In genomic region chr17:75540923-75541503, GRCh38 we compare ENCODE assay signal across 29 cellular contexts. TPM values are rescaled to one million over a fixed set of nuclear protein-coding genes. Genes with fewer than 3 reads are reported as not detected.
DNase-seq lines count a peak whose midpoint lies in the region; ATAC-seq, FAIRE-seq and TF ChIP-seq lines count a peak whose summit lies in the region.
"Had no signal": no experiment of that assay in that cellular context is flagged by ENCODE, and none has a peak within 500 bp of the region (broad histone marks: within the 10 kb centered on the region; RNA-seq: fewer than 3 reads in every experiment).

No MANE protein-coding gene starts in this region.

- H3K23me2 ChIP-seq in H9 (ENCODE audit: insufficient read length, low read depth, low read length, poor library complexity, severe bottlenecking), result no peaks in the 10 kb centered on the region

- H2BK15ac ChIP-seq in H9 (ENCODE audit: low read depth, low read length), result no peak overlapping the region

- peak; percentile 16 for ATAC-seq in mucosa of descending colon
- ATAC-seq in stimulated activated effector memory CD8-positive, alpha-beta T cell treated with anti-CD3 and anti-CD28 coated beads, Interleukin-12 subunit alpha, Interleukin-12 subunit beta, amount 100 ng/mL, for 72 hours, result no peak
- ATAC-seq in GM21825 (IDR thresholded peaks at IDR 0.05; ENCODE audit: unreplicated experiment), result no peak
- ATAC-seq: activated T-helper 17 cell treated with anti-CD3 and anti-CD28 coated beads, Interleukin-2, amount 50 U/mL, for 72 hours had no signal

- H2BK12ac ChIP-seq in H9 (ENCODE audit: insufficient read length, low read depth, low read length), result no peak overlapping the region

- peaks cover 1% of the 10 kb centered on the region for H3K36me3 ChIP-seq in bronchial epithelial cell (ENCODE audit: control insufficient read depth, insufficient read depth, low read length)
- H3K36me3 ChIP-seq in mucosa of descending colon (ENCODE audit: low read depth), result no peaks in the 10 kb centered on the region
- H3K36me3 ChIP-seq: heart left ventricle had no signal

- H3K4me3 ChIP-seq in bronchial epithelial cell (ENCODE audit: low read depth, low read length) (no peak overlapping the region), mucosa of descending colon (no peak overlapping the region)
- H3K4me3 ChIP-seq: GM23248, heart left ventricle, PC-9 had no signal

- no peak overlapping the region for H2AK5ac ChIP-seq in H9 (ENCODE audit: insufficient read length, low read length)

- H3K27me3 ChIP-seq in bronchial epithelial cell (ENCODE audit: control insufficient read depth, insufficient read depth, low read length) (no peaks in the 10 kb centered on the region), H9 (ENCODE audit: insufficient read depth, low read length) (no peaks in the 10 kb centered on the region)
- H3K27me3 ChIP-seq: heart left ventricle had no signal

- H3K23ac ChIP-seq in H9 (ENCODE audit: insufficient read length, low read depth, low read length), result no peak overlapping the region

- H3K14ac ChIP-seq in H9 (ENCODE audit: insufficient read depth, low read length), result no peak overlapping the region

- no peaks in the 10 kb centered on the region for H3K9me3 Mint-ChIP-seq in IgD-negative memory B cell
- H3K9me3 Mint-ChIP-seq in stimulated activated effector memory CD8-positive, alpha-beta T cell treated with anti-CD3 and anti-CD28 coated beads, Interleukin-12 subunit alpha, Interleukin-12 subunit beta, amount 100 ng/mL, for 72 hours, result no peaks in the 10 kb centered on the region
- H3K9me3 Mint-ChIP-seq in H9, result no peaks in the 10 kb centered on the region
- H3K9me3 Mint-ChIP-seq: activated B cell treated with CpG ODN at 0.5 μM for 24 hours; activated T-helper 17 cell treated with anti-CD3 and anti-CD28 coated beads, Interleukin-2, amount 50 U/mL, for 72 hours; stimulated activated naive CD8-positive, alpha-beta T cell treated with anti-CD3 and anti-CD28 coated beads, Interleukin-15, Interleukin-2, amounts not matched to agents 100 ng/mL and 50 ng/mL, for 24 hours; T-helper 2 cell treated with Interferon-gamma antibody and Interleukin-4, amounts not matched to agents 5 μg/mL and 100 μg/mL, for 36 hours had no signal

- H3K4me1 Mint-ChIP-seq in IgD-negative memory B cell (peaks cover 0 to 3% (median 0%) of the 10 kb centered on the region in 3 donors), H9 (peaks cover 20 to 21% of the 10 kb centered on the region in 2 experiments)
- H3K4me1 Mint-ChIP-seq in stimulated activated effector memory CD8-positive, alpha-beta T cell treated with anti-CD3 and anti-CD28 coated beads, Interleukin-12 subunit alpha, Interleukin-12 subunit beta, amount 100 ng/mL, for 72 hours, result peaks cover 27% of the 10 kb centered on the region
- H3K4me1 Mint-ChIP-seq: activated B cell treated with CpG ODN at 0.5 μM for 24 hours had no signal

- H3K36me3 Mint-ChIP-seq in IgD-negative memory B cell, result peaks cover 4% of the 10 kb centered on the region
- H3K36me3 Mint-ChIP-seq in stimulated activated effector memory CD8-positive, alpha-beta T cell treated with anti-CD3 and anti-CD28 coated beads, Interleukin-12 subunit alpha, Interleukin-12 subunit beta, amount 100 ng/mL, for 72 hours, result peaks cover under 1% of the 10 kb centered on the region
- peaks cover 0 to 20% (median 0%) of the 10 kb centered on the region in 3 experiments; a peak in 3 of 7 replicates for H3K36me3 Mint-ChIP-seq in H9 (ENCODE audit: insufficient read depth in 1 of 3, low read depth in 3 of 3)

- H3K9ac ChIP-seq in H9 (ENCODE audit: extremely low read depth, insufficient read length, low read length), result no peak overlapping the region
- H3K9ac ChIP-seq: GM23248 had no signal

- no peak overlapping the region for H4K91ac ChIP-seq in H9 (ENCODE audit: insufficient read length, low read depth, low read length)

- no peak overlapping the region for H3K56ac ChIP-seq in H9 (ENCODE audit: insufficient read length, low read depth, low read length)

- intact Hi-C loops in mucosa of descending colon (cut with DNase I, micrococcal nuclease), result no loop called here

- peak; percentile 96 for FAIRE-seq in bronchial epithelial cell (lab: Jason Lieb, UNC)

- no CpG with 5 or more reads among the region's 4 CpGs for WGBS in H9 (ENCODE audit: extremely low coverage, insufficient read length, low lambda C conversion rate)

- no peak overlapping the region for H3K27ac ChIP-seq in H9 (ENCODE audit: insufficient read length, low read depth, low read length)
- H3K27ac ChIP-seq: GM23248, heart left ventricle, PC-9 had no signal

- no peak overlapping the region for H2BK20ac ChIP-seq in H9 (ENCODE audit: low read depth, low read length, poor library complexity, severe bottlenecking)

- H3K4ac ChIP-seq in H9 (ENCODE audit: low read depth, low read length), result no peak overlapping the region

- H2BK120ac ChIP-seq in H9 (ENCODE audit: low read depth, low read length, poor library complexity, severe bottlenecking), result no peak overlapping the region

- H4K20me1 ChIP-seq in H9 (ENCODE audit: control insufficient read depth, insufficient read depth, insufficient read length), result no peaks in the 10 kb centered on the region

- no peak overlapping the region for H2BK5ac ChIP-seq in H9 (ENCODE audit: insufficient read length, low read length)

- H3K4me1 ChIP-seq in mucosa of descending colon (ENCODE audit: low read depth) (peaks cover 67% of the 10 kb centered on the region), H9 (ENCODE audit: insufficient read depth, low read length) (no peaks in the 10 kb centered on the region)
- H3K4me1 ChIP-seq: heart left ventricle had no signal

- H3K79me2 ChIP-seq in H9 (ENCODE audit: insufficient read depth, low read length), result no peaks in the 10 kb centered on the region

- H3K18ac ChIP-seq in H9 (ENCODE audit: insufficient read length, low read depth, low read length), result no peak overlapping the region

- no peak overlapping the region for H4K5ac ChIP-seq in H9 (ENCODE audit: insufficient read length, low read depth, low read length)

- no peaks in the 10 kb centered on the region for H3K9me3 ChIP-seq in mucosa of descending colon
- no peaks in the 10 kb centered on the region for H3K9me3 ChIP-seq in H9 (ENCODE audit: control insufficient read depth, low read depth, low read length)
- H3K9me3 ChIP-seq: heart left ventricle had no signal

- TF ChIP-seq CTCF in bronchial epithelial cell (IDR thresholded peaks at IDR 0.05; ENCODE audit: insufficient read depth, low read length, severe bottlenecking) (no peak), mucosa of descending colon (IDR thresholded peaks at IDR 0.05) (no peak), H9 (conservative IDR thresholded peaks at IDR 0.05) (no peak)

- H3T11ph ChIP-seq in H9 (ENCODE audit: low read length), result no peak overlapping the region

- no peak overlapping the region for H4K8ac ChIP-seq in H9 (replicated peaks; ENCODE audit: insufficient read length, low read depth, low read length)

- H3K27me3 Mint-ChIP-seq in IgD-negative memory B cell, result no peaks in the 10 kb centered on the region
- no peaks in the 10 kb centered on the region for H3K27me3 Mint-ChIP-seq in H9 (ENCODE audit: low read depth)
- H3K27me3 Mint-ChIP-seq: activated B cell treated with CpG ODN at 0.5 μM for 24 hours; activated T-helper 17 cell treated with anti-CD3 and anti-CD28 coated beads, Interleukin-2, amount 50 U/mL, for 72 hours; stimulated activated naive CD8-positive, alpha-beta T cell treated with anti-CD3 and anti-CD28 coated beads, Interleukin-15, Interleukin-2, amounts not matched to agents 100 ng/mL and 50 ng/mL, for 24 hours had no signal

- peak overlapping the region in 2 of 3 donors; percentile 53 to 57 for H3K27ac Mint-ChIP-seq in IgD-negative memory B cell
- H3K27ac Mint-ChIP-seq in stimulated activated effector memory CD8-positive, alpha-beta T cell treated with anti-CD3 and anti-CD28 coated beads, Interleukin-12 subunit alpha, Interleukin-12 subunit beta, amount 100 ng/mL, for 72 hours, result peak overlapping the region; percentile 77
- H3K27ac Mint-ChIP-seq in H9, result no peak overlapping the region; a peak in 1 of 7 replicates
- H3K27ac Mint-ChIP-seq: activated B cell treated with CpG ODN at 0.5 μM for 24 hours; activated T-helper 17 cell treated with anti-CD3 and anti-CD28 coated beads, Interleukin-2, amount 50 U/mL, for 72 hours; stimulated activated naive CD8-positive, alpha-beta T cell treated with anti-CD3 and anti-CD28 coated beads, Interleukin-15, Interleukin-2, amounts not matched to agents 100 ng/mL and 50 ng/mL, for 24 hours; T-helper 2 cell treated with Interferon-gamma antibody and Interleukin-4, amounts not matched to agents 5 μg/mL and 100 μg/mL, for 36 hours had no signal

- DNase-seq in bronchial epithelial cell (ENCODE audit: low read depth) (no peak), mucosa of descending colon (peak in 1 of 3 donors; percentile 52), H9 (no peak)
- no peak for DNase-seq in stimulated activated effector memory CD8-positive, alpha-beta T cell treated with anti-CD3 and anti-CD28 coated beads, Interleukin-12 subunit alpha, Interleukin-12 subunit beta, amount 100 ng/mL, for 72 hours (ENCODE audit: low spot score in 2 of 2)
- DNase-seq in activated CD4-positive, alpha-beta T cell treated with anti-CD3 and anti-CD28 coated beads, Interleukin-2, amount 50 U/mL, for 48 hours, result no peak
- DNase-seq: activated B cell treated with CpG ODN at 0.5 μM for 24 hours; activated CD8-positive, alpha-beta memory T cell treated with anti-CD3 and anti-CD28 coated beads, Interleukin-2, amount 50 U/mL, for 48 hours; activated naive CD4-positive, alpha-beta T cell treated with anti-CD3 and anti-CD28 coated beads, Interleukin-2, amount 50 U/mL, for 16 hours; amniotic stem cell; C1 segment of cervical spinal cord; DMS79 treated with DMSO at 0.1 percent for 48 hours; effector CD8-positive, alpha-beta T cell; erythroblast; foreskin fibroblast; GF-D8; GM23248; heart left ventricle; IMR-90; NCI-H1092 treated with DMSO at 0.1 percent for 48 hours; NCI-H187; NCI-H526; NK-92 treated with Interleukin-12 subunit alpha and Interleukin-12 subunit beta, amount 100 ng/mL, for 24 hours; PC-9; SHP77 had no signal

- no peaks in the 10 kb centered on the region for H3K79me1 ChIP-seq in H9 (ENCODE audit: insufficient read depth, low read depth, low read length, poor library complexity, severe bottlenecking)

- H3K4me2 ChIP-seq in H9 (ENCODE audit: insufficient read depth, insufficient read length, low read length), result no peak overlapping the region
- H3K4me2 ChIP-seq: PC-9 had no signal

- no peak overlapping the region for H2AFZ ChIP-seq in H9 (ENCODE audit: low read length)
- H2AFZ ChIP-seq: GM23248, PC-9 had no signal

- H3K4me3 Mint-ChIP-seq in IgD-negative memory B cell (peak overlapping the region in 1 of 4 donors; percentile 41), H9 (no peak overlapping the region)
- no peak overlapping the region for H3K4me3 Mint-ChIP-seq in stimulated activated effector memory CD8-positive, alpha-beta T cell treated with anti-CD3 and anti-CD28 coated beads, Interleukin-12 subunit alpha, Interleukin-12 subunit beta, amount 100 ng/mL, for 72 hours
- H3K4me3 Mint-ChIP-seq: activated B cell treated with CpG ODN at 0.5 μM for 24 hours; activated T-helper 17 cell treated with anti-CD3 and anti-CD28 coated beads, Interleukin-2, amount 50 U/mL, for 72 hours; stimulated activated naive CD8-positive, alpha-beta T cell treated with anti-CD3 and anti-CD28 coated beads, Interleukin-15, Interleukin-2, amounts not matched to agents 100 ng/mL and 50 ng/mL, for 24 hours; T-helper 2 cell treated with Interferon-gamma antibody and Interleukin-4, amounts not matched to agents 5 μg/mL and 100 μg/mL, for 36 hours had no signal

RNA-seq across cellular contexts. Expression of gene LLGL2, which starts 15.5 kb away (rescaled TPM):
- 21.8 TPM for polyA plus RNA-seq in IgD-negative memory B cell
- 44.5 and 63.9 TPM in 2 replicates for total RNA-seq in bronchial epithelial cell
- 100 to 1,000 TPM; 269 to 590 (median 405) TPM for total RNA-seq in mucosa of descending colon
- 85.9 and 90.4 TPM in 2 replicates for total RNA-seq in H9 (2021)
- total RNA-seq: GM23248 had no signal
- polyA plus RNA-seq: GM23248 had no signal

RNA-seq across cellular contexts. Expression of gene TSEN54, which starts 24.7 kb away (rescaled TPM):
- 34.9 TPM for polyA plus RNA-seq in IgD-negative memory B cell
- total RNA-seq in bronchial epithelial cell (16.3 and 25.3 TPM in 2 replicates), mucosa of descending colon (10 to 100 TPM; 26.3 to 38.0 (median 28.7) TPM), H9 (2021) (44.5 and 45.5 TPM in 2 replicates)

RNA-seq across cellular contexts. Expression of gene CASKIN2, which starts 25.7 kb away (rescaled TPM):
- polyA plus RNA-seq in IgD-negative memory B cell, result not detected
- total RNA-seq in bronchial epithelial cell, result 3.9 and 5.0 TPM in 2 replicates
- total RNA-seq in mucosa of descending colon, result 10 to 100 TPM; 27.8 to 44.5 (median 33.8) TPM
- total RNA-seq in H9 (2021), result 35.2 and 37.0 TPM in 2 replicates

RNA-seq across cellular contexts. Expression of gene MYO15B, which starts 46.6 kb away (rescaled TPM):
- 2.4 TPM for polyA plus RNA-seq in IgD-negative memory B cell
- total RNA-seq in bronchial epithelial cell (1.6 and 3.6 TPM in 2 replicates), mucosa of descending colon (1,000 to 10,000 TPM in 1 of 3 donors, 100 to 1,000 TPM in 2; 591 to 1,071 (median 660) TPM), H9 (2021) (35.3 and 41.9 TPM in 2 replicates)

Comparison
In these comparisons a context has a peak if more than half of its experiments do, and no peak if none do; other contexts are left out.
1. H3K27ac Mint-ChIP-seq: peak in IgD-negative memory B cell (2 of 3) and stimulated activated effector memory CD8-positive, alpha-beta T cell treated with anti-CD3 and anti-CD28 coated beads, Interleukin-12 subunit alpha, Interleukin-12 subunit beta, amount 100 ng/mL, for 72 hours (single experiment); none in H9 (0 of 3).